1 cellular context compared by ENCODE assay signal in genomic region chr17:72123964-72124791, GRCh38.
A peak's percentile ranks its signal among the peaks of the same experiment; 100 is the strongest.
TF ChIP-seq lines count a peak whose summit lies in the region.

No MANE protein-coding gene starts in this region.

TF ChIP-seq in GM12878, 131 proteins besides CTCF, POLR2A, EP300 and RAD21 (continued from another document):
- TF ChIP-seq HDGF (IDR thresholded peaks at IDR 0.05), result peak; percentile 44; the same call in 1 of the 2 replicates
- peak; percentile 98 for TF ChIP-seq MLLT1 (IDR thresholded peaks at IDR 0.05)
- TF ChIP-seq CHD4 (IDR thresholded peaks at IDR 0.05), result no peak
- no peak for TF ChIP-seq PRDM15 (CRISPR knock-in tag; IDR thresholded peaks at IDR 0.05)
